ENCODE assay signal across 18 cellular contexts in genomic region chr1:244114895-244115294, GRCh38.
A peak's percentile ranks its signal among the peaks of the same experiment; 100 is the strongest.
DNase-seq lines count a peak whose midpoint lies in the region; ATAC-seq, FAIRE-seq and TF ChIP-seq lines count a peak whose summit lies in the region.
"Had no signal": no experiment of that assay in that cellular context is flagged by ENCODE, and none has a peak within 500 bp of the region (broad histone marks: within the 10 kb centered on the region; RNA-seq: fewer than 3 reads in every experiment).

No MANE protein-coding gene starts in this region.

- H3K14ac ChIP-seq in IMR-90 (replicated peaks; ENCODE audit: low read depth, low read length): no peak overlapping the region

- no peak for TF ChIP-seq POLR2A in IMR-90 (IDR thresholded peaks at IDR 0.05; ENCODE audit: low read depth, low read length)

- H3K27me3 ChIP-seq in IMR-90 (ENCODE audit: control insufficient read depth, insufficient read depth, low read length) (no peaks in the 10 kb centered on the region; the same call in 1 of the 2 replicates), SJCRH30 (no peaks in the 10 kb centered on the region), mesendoderm (ENCODE audit: insufficient read depth, low read length, poor library complexity) (no peaks in the 10 kb centered on the region)

- H4K91ac ChIP-seq in IMR-90 (ENCODE audit: insufficient read depth, low read depth, low read length): no peak overlapping the region

- TF ChIP-seq CTCF in IMR-90 (conservative IDR thresholded peaks at IDR 0.05; ENCODE audit: low read depth, low read length): no peak

- TF ChIP-seq RAD21 in IMR-90 (IDR thresholded peaks at IDR 0.05; ENCODE audit: low read length): no peak

- H3K23ac ChIP-seq in IMR-90 (ENCODE audit: low read depth, low read length) (no peak overlapping the region), mesendoderm (ENCODE audit: low read length) (no peak overlapping the region)

- H3K4me3 ChIP-seq in IMR-90 (ENCODE audit: insufficient read depth, low read depth, low read length): no peak overlapping the region
- H3K4me3 ChIP-seq in SJCRH30: no peak overlapping the region
- H3K4me3 ChIP-seq in mesendoderm (ENCODE audit: low read length): no peak overlapping the region
- H3K4me3 ChIP-seq: A549, GM23248 had no signal

- H2AK5ac ChIP-seq in IMR-90 (ENCODE audit: low read depth, low read length) (no peak overlapping the region; the same call in 1 of the 2 replicates), mesendoderm (ENCODE audit: low read length) (no peak overlapping the region)

- no peaks in the 10 kb centered on the region for H4K20me1 ChIP-seq in IMR-90 (ENCODE audit: insufficient read depth, low read length)

- H3K56ac ChIP-seq in IMR-90 (ENCODE audit: extremely low read depth, insufficient read depth, low read length) (no peak overlapping the region), mesendoderm (ENCODE audit: low read length) (no peak overlapping the region)

- H2BK15ac ChIP-seq in IMR-90 (ENCODE audit: low read depth, low read length): no peak overlapping the region; the same call in 2 of the 3 replicates
- H2BK15ac ChIP-seq in mesendoderm (replicated peaks; ENCODE audit: low read depth): no peak overlapping the region

- ATAC-seq in IMR-90 (ENCODE audit: low read depth): no peak
- ATAC-seq: A549 had no signal

- H3K4ac ChIP-seq in IMR-90 (ENCODE audit: low read depth, low read length): no peak overlapping the region
- H3K4ac ChIP-seq in mesendoderm (ENCODE audit: low read depth, low read length): no peak overlapping the region

- POLR2A ChIA-PET in IMR-90 (lab: Charles Lee; ENCODE audit: unreplicated experiment): no interaction called here

- H4K8ac ChIP-seq in IMR-90 (ENCODE audit: low read depth in 2 of 2, low read length in 2 of 2) (no peak overlapping the region), mesendoderm (ENCODE audit: low read depth, low read length) (no peak overlapping the region)

- dilution Hi-C loops in IMR-90 (cut with HindIII; ENCODE audit: low sequenced_read_pairs, unreplicated experiment): no loop called here

- H3K9me3 ChIP-seq in IMR-90 (ENCODE audit: control insufficient read depth, insufficient read depth, low read length) (no peaks in the 10 kb centered on the region), SJCRH30 (replicated peaks) (peaks cover 3% of the 10 kb centered on the region; the same call in 1 of the 2 replicates)

- no peaks in the 10 kb centered on the region; the same call in 1 of the 2 replicates for H3K9me1 ChIP-seq in IMR-90 (ENCODE audit: insufficient read depth, low read length)

- in situ Hi-C loops in IMR-90 (cut with MboI; ENCODE audit: low sequenced_read_pairs): no loop called here

- H2BK5ac ChIP-seq in IMR-90 (ENCODE audit: low read depth, low read length, poor library complexity, severe bottlenecking): no peak overlapping the region
- no peak overlapping the region for H2BK5ac ChIP-seq in mesendoderm (ENCODE audit: low read length)

- DNase-seq in IMR-90 (peak; percentile 20), SJCRH30 (peak; percentile 15 to 39), mesendoderm (peak; percentile 37), C1 segment of cervical spinal cord (lab: John Stamatoyannopoulos, UW) (no peak), NCI-H1417 treated with DMSO at 0.1 percent for 48 hours (lab: John Stamatoyannopoulos, UW) (no peak), activated gamma-delta T cell (lab: John Stamatoyannopoulos, UW) (no peak)
- DNase-seq: GM23248, H9, HFFc6, NCI-H187, NCI-H2227 treated with DMSO at 0.1 percent for 48 hours, NCI-H524, NCI-H82, OCI-M1, Right ventricle myocardium superior had no signal

- H3K18ac ChIP-seq in IMR-90 (ENCODE audit: low read depth, low read length) (no peak overlapping the region), mesendoderm (ENCODE audit: low read length) (no peak overlapping the region)

- H3K4me1 ChIP-seq in IMR-90 (ENCODE audit: control insufficient read depth, insufficient read depth, low read length) (no peaks in the 10 kb centered on the region), SJCRH30 (peaks cover 22% of the 10 kb centered on the region), mesendoderm (ENCODE audit: control insufficient read depth, low read depth, low read length) (peaks cover 5% of the 10 kb centered on the region)

- H3K27ac ChIP-seq in IMR-90 (ENCODE audit: insufficient read depth, low read length) (no peak overlapping the region), SJCRH30 (no peak overlapping the region), mesendoderm (ENCODE audit: low read depth, low read length) (no peak overlapping the region)
- H3K27ac ChIP-seq: A549, GM23248 had no signal

- no peak overlapping the region; the same call in 1 of the 2 replicates for H2BK20ac ChIP-seq in IMR-90 (ENCODE audit: low read depth, low read length)

- H3K9ac ChIP-seq in IMR-90 (ENCODE audit: low read depth, low read length) (no peak overlapping the region), mesendoderm (ENCODE audit: low read length) (no peak overlapping the region)
- H3K9ac ChIP-seq: GM23248 had no signal

- no peaks in the 10 kb centered on the region for H3K79me2 ChIP-seq in mesendoderm (ENCODE audit: control insufficient read depth, insufficient read depth, low read length)

- H2AK9ac ChIP-seq in IMR-90 (replicated peaks; ENCODE audit: low read depth, low read length, poor library complexity): no peak overlapping the region

- FAIRE-seq in A204.1 (lab: Jason Lieb, UNC): peak; percentile 97
- FAIRE-seq: A549, HTR-8/SVneo had no signal

- CTCF ChIA-PET in IMR-90 (lab: Yijun Ruan, JAX): no interaction called here

- H2AFZ ChIP-seq in IMR-90 (replicated peaks; ENCODE audit: low read length, poor library complexity): no peak overlapping the region

- no TSS peak for BruUV-seq in IMR-90 (replicated peaks; lab: Mats Ljungman, UMichigan)

- H2BK120ac ChIP-seq in IMR-90 (ENCODE audit: low read depth, low read length): no peak overlapping the region
- H2BK120ac ChIP-seq in mesendoderm (ENCODE audit: low read depth, low read length): no peak overlapping the region

- H3K79me1 ChIP-seq in IMR-90 (ENCODE audit: low read depth in 1 of 2, low read length in 2 of 2) (no peaks in the 10 kb centered on the region), mesendoderm (ENCODE audit: low read length) (no peaks in the 10 kb centered on the region)

- H4K5ac ChIP-seq in IMR-90 (ENCODE audit: low read depth, low read length) (no peak overlapping the region), mesendoderm (ENCODE audit: low read length) (no peak overlapping the region)

- no CpG with 5 or more reads among the region's 4 CpGs for WGBS in IMR-90 (ENCODE audit: extremely low coverage in 2 of 2, insufficient read length in 1 of 2), 2 experiments
- no CpG with 5 or more reads among the region's 4 CpGs for WGBS in mesendoderm (ENCODE audit: extremely low coverage, insufficient coverage, low lambda C conversion rate)

- H3K4me2 ChIP-seq in IMR-90 (ENCODE audit: low read depth, low read length): no peak overlapping the region
- no peak overlapping the region for H3K4me2 ChIP-seq in mesendoderm (ENCODE audit: low read length)
- H3K4me2 ChIP-seq: A549 had no signal

- intact Hi-C loops in IMR-90 (cut with micrococcal nuclease): no loop called here

- no peaks in the 10 kb centered on the region for H3K36me3 ChIP-seq in IMR-90 (ENCODE audit: control insufficient read depth, insufficient read depth, low read length)
- H3K36me3 ChIP-seq in SJCRH30: no peaks in the 10 kb centered on the region
- H3K36me3 ChIP-seq in mesendoderm (ENCODE audit: control insufficient read depth, insufficient read depth, low read length): no peaks in the 10 kb centered on the region

TF ChIP-seq in IMR-90, 13 proteins besides CTCF, POLR2A, EP300 and RAD21:
- TF ChIP-seq BHLHE40 (IDR thresholded peaks at IDR 0.05; ENCODE audit: low read depth, low read length): no peak
- no peak for TF ChIP-seq RFX5 (IDR thresholded peaks at IDR 0.05; ENCODE audit: low read depth, low read length)
- TF ChIP-seq MXI1 (IDR thresholded peaks at IDR 0.05; ENCODE audit: borderline replicate concordance, low read depth, low read length): no peak
- TF ChIP-seq CHD1 (IDR thresholded peaks at IDR 0.05; ENCODE audit: low read depth, low read length): no peak
- TF ChIP-seq CEBPB (IDR thresholded peaks at IDR 0.05; ENCODE audit: low read depth, low read length): no peak
- no peak for TF ChIP-seq RCOR1 (IDR thresholded peaks at IDR 0.05; ENCODE audit: insufficient replicate concordance, low read length)
- no peak for TF ChIP-seq MAZ (IDR thresholded peaks at IDR 0.05; ENCODE audit: borderline replicate concordance, low read depth, low read length)
- TF ChIP-seq, protein P1, sequence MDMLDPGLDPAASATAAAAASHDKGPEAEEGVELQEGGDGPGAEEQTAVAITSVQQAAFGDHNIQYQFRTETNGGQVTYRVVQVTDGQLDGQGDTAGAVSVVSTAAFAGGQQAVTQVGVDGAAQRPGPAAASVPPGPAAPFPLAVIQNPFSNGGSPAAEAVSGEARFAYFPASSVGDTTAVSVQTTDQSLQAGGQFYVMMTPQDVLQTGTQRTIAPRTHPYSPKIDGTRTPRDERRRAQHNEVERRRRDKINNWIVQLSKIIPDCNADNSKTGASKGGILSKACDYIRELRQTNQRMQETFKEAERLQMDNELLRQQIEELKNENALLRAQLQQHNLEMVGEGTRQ (IDR thresholded peaks at IDR 0.05; ENCODE audit: low read depth, low read length): no peak
- TF ChIP-seq NFE2L2 (IDR thresholded peaks at IDR 0.05; ENCODE audit: low read depth, low read length): no peak
- no peak for TF ChIP-seq SMC3 (IDR thresholded peaks at IDR 0.05; ENCODE audit: low read depth, low read length)
- TF ChIP-seq, protein P2, sequence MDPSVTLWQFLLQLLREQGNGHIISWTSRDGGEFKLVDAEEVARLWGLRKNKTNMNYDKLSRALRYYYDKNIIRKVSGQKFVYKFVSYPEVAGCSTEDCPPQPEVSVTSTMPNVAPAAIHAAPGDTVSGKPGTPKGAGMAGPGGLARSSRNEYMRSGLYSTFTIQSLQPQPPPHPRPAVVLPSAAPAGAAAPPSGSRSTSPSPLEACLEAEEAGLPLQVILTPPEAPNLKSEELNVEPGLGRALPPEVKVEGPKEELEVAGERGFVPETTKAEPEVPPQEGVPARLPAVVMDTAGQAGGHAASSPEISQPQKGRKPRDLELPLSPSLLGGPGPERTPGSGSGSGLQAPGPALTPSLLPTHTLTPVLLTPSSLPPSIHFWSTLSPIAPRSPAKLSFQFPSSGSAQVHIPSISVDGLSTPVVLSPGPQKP (IDR thresholded peaks at IDR 0.05; ENCODE audit: borderline replicate concordance, low read depth, low read length): no peak
- no peak for TF ChIP-seq MAFK (IDR thresholded peaks at IDR 0.05; ENCODE audit: low read depth, low read length)
- no peak for TF ChIP-seq FOS (IDR thresholded peaks at IDR 0.05; ENCODE audit: low read depth, low read length)
TF ChIP-seq in IMR-90: peak in this region for 0.

Comparison
In these comparisons a context has a peak if more than half of its experiments do, and no peak if none do; other contexts are left out.
1. DNase-seq: peak in IMR-90 (single experiment), SJCRH30 (2 of 2) and mesendoderm (single experiment); none in C1 segment of cervical spinal cord (0 of 14), NCI-H1417 treated with DMSO at 0.1 percent for 48 hours (single experiment) and activated gamma-delta T cell (single experiment).